8 cellular contexts compared by ENCODE assay signal in the genomic region with DNA sequence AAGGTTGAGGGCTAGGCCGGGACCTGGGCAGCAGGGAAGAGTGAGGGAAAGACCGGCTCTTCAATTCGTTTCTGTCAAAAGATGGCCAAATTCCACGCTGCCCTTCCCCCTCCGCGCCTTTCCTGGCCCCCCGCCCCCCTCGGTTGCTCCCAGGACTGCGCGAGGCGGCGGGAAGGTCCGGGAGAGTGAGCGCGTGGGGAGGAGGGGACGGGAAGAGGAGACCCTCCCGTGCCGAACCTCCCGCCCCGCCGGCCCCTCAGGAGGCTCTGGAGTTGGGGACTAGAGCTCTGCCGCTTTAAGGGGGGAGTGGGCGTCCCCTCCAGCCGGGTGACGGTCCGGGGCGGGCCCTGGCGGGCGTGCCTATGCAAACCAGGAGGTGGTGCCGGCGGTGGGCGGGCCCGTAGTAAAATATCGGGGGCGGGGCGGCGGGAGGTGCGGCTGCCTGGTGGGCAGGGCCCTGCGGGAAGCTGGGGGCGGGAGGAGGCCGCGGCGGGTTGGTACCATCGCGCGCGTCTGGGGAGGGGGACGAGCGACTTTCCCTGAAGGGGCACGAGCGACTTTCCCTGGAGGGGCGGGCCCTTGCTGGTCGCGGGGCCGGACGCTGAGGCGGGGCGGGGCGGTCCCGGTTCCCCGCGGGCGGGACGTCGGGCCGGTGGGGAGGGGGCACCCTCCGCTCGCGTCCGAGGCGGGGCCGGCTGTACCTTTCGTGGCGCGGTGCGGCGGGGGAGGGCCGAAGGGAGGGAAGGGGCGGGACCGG. TPM values are rescaled to one million over a fixed set of nuclear protein-coding genes. Genes with fewer than 3 reads are reported as not detected.
DNase-seq lines count a peak whose midpoint lies in the region; ATAC-seq and TF ChIP-seq lines count a peak whose summit lies in the region.

No MANE protein-coding gene starts in this region.

- ATAC-seq in GM21619 (IDR thresholded peaks at IDR 0.05; ENCODE audit: unreplicated experiment) = peak; percentile 71
- peak; percentile 82 for ATAC-seq in PC-3

- H3K36me3 ChIP-seq in PC-3 (ENCODE audit: low read depth, low read length) (no peaks in the 10 kb centered on the region), mucosa of stomach (ENCODE audit: control insufficient read depth, insufficient read depth, low read length) (no peaks in the 10 kb centered on the region)

- no peaks in the 10 kb centered on the region for H3K27me3 Mint-ChIP-seq in Calu3 (ENCODE audit: unreplicated experiment)

- TF ChIP-seq POLR2A in erythroblast (IDR thresholded peaks at IDR 0.05; ENCODE audit: low read length) = no peak

- H4K20me1 ChIP-seq in PC-3 (ENCODE audit: low read length) = peaks cover 17% of the 10 kb centered on the region

- H3K4me3 ChIP-seq in PC-3 (ENCODE audit: low read length) = peak overlapping the region; percentile 75
- H3K4me3 ChIP-seq in mucosa of stomach (ENCODE audit: low read length) = peak overlapping the region; percentile 67

- peaks cover 31% of the 10 kb centered on the region for H3K36me3 Mint-ChIP-seq in Calu3 (ENCODE audit: insufficient read depth, unreplicated experiment)

- H3K4me1 Mint-ChIP-seq in Calu3 (ENCODE audit: low read depth, unreplicated experiment) = peaks cover 24% of the 10 kb centered on the region

- H3K27me3 ChIP-seq in PC-3 (ENCODE audit: low read length) = no peaks in the 10 kb centered on the region
- H3K27me3 ChIP-seq in mucosa of stomach (ENCODE audit: control insufficient read depth, insufficient read depth, low read length) = no peaks in the 10 kb centered on the region

- no peak; the same call in 1 of the 2 replicates for TF ChIP-seq EP300 in Ishikawa (IDR thresholded peaks at IDR 0.05; ENCODE audit: borderline replicate concordance)

- H3K9ac ChIP-seq in PC-3 (ENCODE audit: low read length) = peak overlapping the region; percentile 66
- H3K9ac ChIP-seq in mucosa of stomach (ENCODE audit: low read length) = peak overlapping the region; percentile 80

- H3K4me3 Mint-ChIP-seq in Calu3 (ENCODE audit: low read depth, unreplicated experiment) = peak overlapping the region; percentile 92

- no peaks in the 10 kb centered on the region for H3K9me3 Mint-ChIP-seq in Calu3 (ENCODE audit: low read depth, unreplicated experiment)

- peak overlapping the region; percentile 96 for H3K4me2 ChIP-seq in PC-3 (ENCODE audit: low read length)

- peaks cover 42% of the 10 kb centered on the region for H3K79me2 ChIP-seq in PC-3 (ENCODE audit: low read length)

- H3K4me1 ChIP-seq in PC-3 (ENCODE audit: insufficient read depth, low read length) (peaks cover 18% of the 10 kb centered on the region), mucosa of stomach (ENCODE audit: control insufficient read depth, insufficient read depth, low read length) (peaks cover 9% of the 10 kb centered on the region)

- no TSS peak for BruUV-seq in Calu3 (replicated peaks; lab: Mats Ljungman, UMichigan)
- no TSS peak for BruUV-seq in PC-3 (replicated peaks; lab: Mats Ljungman, UMichigan)

- DNase-seq in Calu3 (peak; percentile 98), PC-3 (peak; percentile 94), erythroblast (lab: John Stamatoyannopoulos, UW) (peak; percentile 95)
- peak; percentile 96 for DNase-seq in activated T-cell treated with anti-CD3 and anti-CD28 coated beads, Interleukin-2, amount 50 U/mL, for 1 hour
- peak; percentile 94 to 95 for DNase-seq in stimulated activated CD8-positive, alpha-beta memory T cell treated with anti-CD3 and anti-CD28 coated beads, Interleukin-4, amount 100 ng/mL, for 4 hours (ENCODE audit: low read depth in 2 of 2, low spot score in 1 of 2)

- CTCF ChIA-PET in Calu3 (lab: Charles Lee) = interaction anchor here (0.6 to 1.9 kb wide), 12 partner anchors 11 to 349 kb away, joined by 3 to 10 read pairs (median 5); partner anchors contain the start of gene BCL9
- CTCF ChIA-PET in PC-3 (lab: Charles Lee) = interaction anchor here (0.6 to 0.8 kb wide), 3 partner anchors 59 to 83 kb away, joined by 3 to 6 read pairs (median 4); no protein-coding TSS in a partner anchor

- POLR2A ChIA-PET in PC-3 (lab: Charles Lee; ENCODE audit: unreplicated experiment) = interaction anchor here (0.8 to 1.0 kb wide), 2 partner anchors 13 to 58 kb away, joined by 5 to 22 read pairs; partner anchors contain the start of gene BCL9

- intact Hi-C loops in Calu3 (cut with micrococcal nuclease; ENCODE audit: unreplicated experiment) = no loop called here
- intact Hi-C loops in PC-3 (cut with micrococcal nuclease) = loop anchor here (1.0 kb wide), 4 partner anchors 43 to 104 kb away; partner anchors contain the start of gene BCL9

- TF ChIP-seq CTCF in Calu3 (IDR thresholded peaks at IDR 0.05; ENCODE audit: unreplicated experiment) (no peak), PC-3 (conservative IDR thresholded peaks at IDR 0.05; ENCODE audit: low read depth, low read length) (no peak)

- H3K27ac Mint-ChIP-seq in Calu3 (ENCODE audit: unreplicated experiment) = peak overlapping the region; percentile 50

- no peaks in the 10 kb centered on the region for H3F3A ChIP-seq in PC-3 (ENCODE audit: low read length, unreplicated experiment)

- H3K9me3 ChIP-seq in PC-3 (ENCODE audit: low read length) = no peaks in the 10 kb centered on the region
- H3K9me3 ChIP-seq in mucosa of stomach (ENCODE audit: control insufficient read depth, low read length) = no peaks in the 10 kb centered on the region

- H2AFZ ChIP-seq in PC-3 (ENCODE audit: low read length) = peak overlapping the region; percentile 91

- no peaks in the 10 kb centered on the region for H3K9me2 ChIP-seq in PC-3 (replicated peaks; ENCODE audit: low read length)

- peak overlapping the region; percentile 32; the same call in 1 of the 2 replicates for H3K27ac ChIP-seq in PC-3 (ENCODE audit: low read length)

- TF ChIP-seq RAD21 in Ishikawa (IDR thresholded peaks at IDR 0.05; ENCODE audit: low read depth) = no peak

TF ChIP-seq in Ishikawa, 13 proteins besides CTCF, POLR2A, EP300 and RAD21:
- TF ChIP-seq NFIC (IDR thresholded peaks at IDR 0.05) (no peak), YY1 (IDR thresholded peaks at IDR 0.05; ENCODE audit: low read depth) (no peak), TCF12 (IDR thresholded peaks at IDR 0.05; ENCODE audit: low read depth) (0 out of 2 replicates have a peak, but pooled peaks have one; percentile 2), ZBTB7A (IDR thresholded peaks at IDR 0.05; ENCODE audit: low read depth) (0 out of 2 replicates have a peak, but pooled peaks have one; percentile 28), TEAD4 (IDR thresholded peaks at IDR 0.05) (peak; percentile 58), MAX (IDR thresholded peaks at IDR 0.05) (peak; percentile 66), FOXM1 (IDR thresholded peaks at IDR 0.05; ENCODE audit: borderline replicate concordance, low read depth) (no peak), CREB1 (IDR thresholded peaks at IDR 0.05; ENCODE audit: low read depth) (no peak), EGR1 (IDR thresholded peaks at IDR 0.05) (no peak), CEBPB (IDR thresholded peaks at IDR 0.05) (no peak), REST (IDR thresholded peaks at IDR 0.05; ENCODE audit: low read depth) (no peak), TAF1 (IDR thresholded peaks at IDR 0.05; ENCODE audit: low read depth) (peak; percentile 6; the same call in 1 of the 2 replicates)
- TF ChIP-seq, protein P1, sequence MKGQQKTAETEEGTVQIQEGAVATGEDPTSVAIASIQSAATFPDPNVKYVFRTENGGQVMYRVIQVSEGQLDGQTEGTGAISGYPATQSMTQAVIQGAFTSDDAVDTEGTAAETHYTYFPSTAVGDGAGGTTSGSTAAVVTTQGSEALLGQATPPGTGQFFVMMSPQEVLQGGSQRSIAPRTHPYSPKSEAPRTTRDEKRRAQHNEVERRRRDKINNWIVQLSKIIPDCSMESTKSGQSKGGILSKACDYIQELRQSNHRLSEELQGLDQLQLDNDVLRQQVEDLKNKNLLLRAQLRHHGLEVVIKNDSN (IDR thresholded peaks at IDR 0.05) = no peak
TF ChIP-seq in Ishikawa: peak in this region for 5.

RNA-seq across cellular contexts. Expression of gene BCL9, which starts 58.2 kb away (rescaled TPM):
- total RNA-seq in Calu3 (2022) = 24.4 and 25.5 TPM in 2 replicates
- total RNA-seq in PC-3 (2014; rRNA removed) = 19.8 and 20.8 TPM in 2 replicates

Comparison
In these comparisons a context has a peak if more than half of its experiments do, and no peak if none do; other contexts are left out.
1. Peak in every context shown above with its lines: DNase-seq, ATAC-seq, H3K4me3 ChIP-seq and H3K27ac ChIP-seq.